ENCODE assay signal across 8 cellular contexts in genomic region chr13:49976314-49977258, GRCh38. TPM values are rescaled to one million over a fixed set of nuclear protein-coding genes. Genes with fewer than 3 reads are reported as not detected.
DNase-seq lines count a peak whose midpoint lies in the region; ATAC-seq and TF ChIP-seq lines count a peak whose summit lies in the region.

No MANE protein-coding gene starts in this region.

- H3K4me3 ChIP-seq in AG04450 (ENCODE audit: low read depth, low read length) (no peak overlapping the region), SJCRH30 (no peak overlapping the region), parathyroid adenoma (ENCODE audit: low read depth, low read length) (no peak overlapping the region)

- no peak overlapping the region for H3K4me3 Mint-ChIP-seq in type B pancreatic cell

- DNase-seq in AG04450 (ENCODE audit: low read depth, low spot score) (peak; percentile 34), Kasumi-1 (lab: John Stamatoyannopoulos, UW) (peak; percentile 78 to 92), SJCRH30 (peak; percentile 48 to 90), globus pallidus (ENCODE audit: low spot score) (peak; percentile 74), type B pancreatic cell (ENCODE audit: extremely low spot score, unreplicated experiment) (no peak)
- DNase-seq in activated gamma-delta T cell treated with anti-CD3 and anti-CD28 coated beads, Interleukin-2, amount 50 U/mL, for 16 hours (ENCODE audit: low read depth) = peak; percentile 63

- H2AFZ ChIP-seq in parathyroid adenoma = no peak overlapping the region

- H3K27ac ChIP-seq in AG04450 (ENCODE audit: low read depth, low read length) (no peak overlapping the region), SJCRH30 (peak overlapping the region; percentile 12; the same call in 1 of the 2 replicates), parathyroid adenoma (no peak overlapping the region)

- H3K9me3 Mint-ChIP-seq in type B pancreatic cell = no peaks in the 10 kb centered on the region

- H3K9me3 ChIP-seq in AG04450 (ENCODE audit: control insufficient read depth, insufficient read depth, low read length) = no peaks in the 10 kb centered on the region
- no peaks in the 10 kb centered on the region for H3K9me3 ChIP-seq in SJCRH30 (replicated peaks)
- H3K9me3 ChIP-seq in parathyroid adenoma (ENCODE audit: control insufficient read depth, low read length) = no peaks in the 10 kb centered on the region

- H3K27me3 Mint-ChIP-seq in type B pancreatic cell = no peaks in the 10 kb centered on the region

- H3K27me3 ChIP-seq in AG04450 (ENCODE audit: control insufficient read depth, insufficient read depth, low read length) (no peaks in the 10 kb centered on the region), SJCRH30 (no peaks in the 10 kb centered on the region), parathyroid adenoma (ENCODE audit: control insufficient read depth, insufficient read depth, low read length) (no peaks in the 10 kb centered on the region)

- H3K4me2 ChIP-seq in parathyroid adenoma (ENCODE audit: low read length) = no peak overlapping the region

- ATAC-seq in GM18517 (IDR thresholded peaks at IDR 0.05; ENCODE audit: unreplicated experiment) = peak; percentile 71

- POLR2A ChIA-PET in AG04450 (lab: Yijun Ruan, JAX) = interaction anchor here (0.7 to 1.2 kb wide), 4 partner anchors 20 to 103 kb away, joined by 3 to 6 read pairs (median 4); partner anchors contain the start of genes SPRYD7 and TRIM13

- peak overlapping the region; percentile 3 for H3K27ac Mint-ChIP-seq in type B pancreatic cell

- peak; percentile 92 for TF ChIP-seq CTCF in AG04450 (IDR thresholded peaks at IDR 0.05; ENCODE audit: low read depth, low read length)
- peak; percentile 75 for TF ChIP-seq CTCF in parathyroid adenoma (IDR thresholded peaks at IDR 0.05)
- TF ChIP-seq CTCF in type B pancreatic cell (conservative IDR thresholded peaks at IDR 0.05) = peak; percentile 95

- no peaks in the 10 kb centered on the region for H3K79me2 ChIP-seq in parathyroid adenoma

- H3K36me3 ChIP-seq in SJCRH30 = no peaks in the 10 kb centered on the region
- H3K36me3 ChIP-seq in parathyroid adenoma (ENCODE audit: control insufficient read depth, insufficient read depth, low read length) = no peaks in the 10 kb centered on the region

- CTCF ChIA-PET in AG04450 (lab: Charles Lee) = interaction anchor here (0.5 to 3.5 kb wide), 49 partner anchors 10 to 1093 kb away, joined by 3 to 21 read pairs (median 4); partner anchors contain the start of genes SPRYD7 and TRIM13

- H3K4me1 Mint-ChIP-seq in type B pancreatic cell (ENCODE audit: unreplicated experiment) = peaks cover 15% of the 10 kb centered on the region

- H3K36me3 Mint-ChIP-seq in type B pancreatic cell = no peaks in the 10 kb centered on the region

- no peaks in the 10 kb centered on the region for H3K4me1 ChIP-seq in SJCRH30
- peaks cover 3% of the 10 kb centered on the region for H3K4me1 ChIP-seq in parathyroid adenoma

- no peak overlapping the region for H3K9ac ChIP-seq in parathyroid adenoma

RNA-seq across cellular contexts. Expression of gene TRIM13, which starts 20.3 kb away (rescaled TPM):
- polyA plus RNA-seq in AG04450 (2011; rRNA removed) = 25.4 and 33.3 TPM in 2 replicates
- 15.4 and 24.4 TPM in 2 replicates for polyA minus RNA-seq in AG04450 (2011; rRNA and poly(A)+ RNA removed)
- 11.4 and 11.6 TPM in 2 replicates for total RNA-seq in SJCRH30 (2014; rRNA removed; shearing (Covaris generic))
- total RNA-seq in type B pancreatic cell (ENCODE audit: low replicate concordance) = 33.8 and 42.0 TPM in 2 replicates

RNA-seq across cellular contexts. Expression of gene KCNRG, which starts 38.7 kb away (rescaled TPM):
- 1.5 and 2.1 TPM in 2 replicates for polyA plus RNA-seq in AG04450 (2011; rRNA removed)
- polyA minus RNA-seq in AG04450 (2011; rRNA and poly(A)+ RNA removed) = 4.6 and 9.6 TPM in 2 replicates
- 0.53 and 0.61 TPM in 2 replicates for total RNA-seq in SJCRH30 (2014; rRNA removed; shearing (Covaris generic))
- 0.57 and 1.1 TPM in 2 replicates for total RNA-seq in type B pancreatic cell (ENCODE audit: low replicate concordance)

RNA-seq across cellular contexts. Expression of gene SPRYD7, which starts 40.4 kb away (rescaled TPM):
- 6.4 and 8.0 TPM in 2 replicates for polyA plus RNA-seq in AG04450 (2011; rRNA removed)
- polyA minus RNA-seq in AG04450 (2011; rRNA and poly(A)+ RNA removed) = 1.8 and 2.3 TPM in 2 replicates
- 11.0 and 12.0 TPM in 2 replicates for total RNA-seq in SJCRH30 (2014; rRNA removed; shearing (Covaris generic))
- total RNA-seq in type B pancreatic cell (ENCODE audit: low replicate concordance) = 6.0 and 7.0 TPM in 2 replicates
